Comparison of ENCODE assay signal across 1 cellular context in the genomic region with DNA sequence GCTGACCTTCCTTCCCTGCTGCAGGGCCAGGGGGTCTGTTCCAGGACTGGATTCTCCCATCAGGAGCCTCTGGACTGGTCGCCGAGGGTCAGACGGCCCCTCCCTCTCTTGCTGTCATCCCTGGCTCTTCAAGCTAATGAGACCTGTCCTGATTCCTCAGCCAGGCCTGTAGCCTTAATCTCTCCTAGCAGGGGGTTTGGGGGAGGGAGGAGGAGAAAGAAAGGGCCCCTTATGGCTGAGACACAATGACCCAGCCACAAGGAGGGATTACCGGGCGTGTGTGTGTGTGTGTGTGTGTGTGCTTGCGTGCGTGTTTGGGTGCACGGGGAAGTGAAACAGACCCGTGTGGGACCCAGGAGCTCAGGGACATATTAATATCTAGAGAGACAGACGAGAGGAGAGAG.
TF ChIP-seq lines count a peak whose summit lies in the region.

No MANE protein-coding gene starts in this region.

TF ChIP-seq in H1, 55 proteins besides CTCF, POLR2A, EP300 and RAD21:
- TF ChIP-seq, protein P1, sequence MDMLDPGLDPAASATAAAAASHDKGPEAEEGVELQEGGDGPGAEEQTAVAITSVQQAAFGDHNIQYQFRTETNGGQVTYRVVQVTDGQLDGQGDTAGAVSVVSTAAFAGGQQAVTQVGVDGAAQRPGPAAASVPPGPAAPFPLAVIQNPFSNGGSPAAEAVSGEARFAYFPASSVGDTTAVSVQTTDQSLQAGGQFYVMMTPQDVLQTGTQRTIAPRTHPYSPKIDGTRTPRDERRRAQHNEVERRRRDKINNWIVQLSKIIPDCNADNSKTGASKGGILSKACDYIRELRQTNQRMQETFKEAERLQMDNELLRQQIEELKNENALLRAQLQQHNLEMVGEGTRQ (IDR thresholded peaks at IDR 0.05; ENCODE audit: low read length), result no peak
- TF ChIP-seq SAP30 (IDR thresholded peaks at IDR 0.05; ENCODE audit: insufficient read depth, insufficient replicate concordance, low read length) (no peak), RBBP5 (IDR thresholded peaks at IDR 0.05; ENCODE audit: borderline replicate concordance, low read depth, low read length) (0 out of 2 replicates have a peak, but pooled peaks have one; percentile 51), SP1 (IDR thresholded peaks at IDR 0.05; ENCODE audit: low read depth, low read length) (peak; percentile 58; the same call in 1 of the 2 replicates), CREB1 (IDR thresholded peaks at IDR 0.05) (0 out of 2 replicates have a peak, but pooled peaks have one; percentile 29), CEBPB (IDR thresholded peaks at IDR 0.05; ENCODE audit: low read depth, low read length) (no peak), NANOG (IDR thresholded peaks at IDR 0.05; ENCODE audit: insufficient read depth, low read depth, low read length, poor library complexity, severe bottlenecking) (peak; percentile 31), ASH2L (IDR thresholded peaks at IDR 0.05; ENCODE audit: low read length) (no peak)
- TF ChIP-seq, protein P2, sequence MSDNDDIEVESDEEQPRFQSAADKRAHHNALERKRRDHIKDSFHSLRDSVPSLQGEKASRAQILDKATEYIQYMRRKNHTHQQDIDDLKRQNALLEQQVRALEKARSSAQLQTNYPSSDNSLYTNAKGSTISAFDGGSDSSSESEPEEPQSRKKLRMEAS (IDR thresholded peaks at IDR 0.05), result peak; percentile 30; the same call in 1 of the 2 replicates
TF ChIP-seq in H1: peak in this region for 5.
